In genomic region chr21:37363936-37364335, GRCh38 we compare ENCODE assay signal across 13 cellular contexts.
"Had no signal": no experiment of that assay in that cellular context is flagged by ENCODE, and none has a peak within 500 bp of the region (broad histone marks: within the 10 kb centered on the region; RNA-seq: fewer than 3 reads in every experiment).

No MANE protein-coding gene starts in this region.

- H3K4me3 ChIP-seq: cardiac muscle cell, neural progenitor cell, smooth muscle cell had no signal

- H3K27ac Mint-ChIP-seq: activated CD4-positive, alpha-beta T cell treated with anti-CD3 and anti-CD28 coated beads, Interleukin-2, amount 10 ng/mL, durations not matched to agents 7 days and 5 days; neural progenitor cell had no signal

- H3K9me3 ChIP-seq: heart right ventricle, tibial nerve had no signal

- H3K4me3 Mint-ChIP-seq: neural progenitor cell had no signal

- H3K27me3 ChIP-seq: cardiac muscle cell, heart right ventricle, neural progenitor cell, tibial nerve had no signal

- DNase-seq: activated CD4-positive, alpha-beta T cell treated with anti-CD3 and anti-CD28 coated beads, Interleukin-2, amount 10 ng/mL, durations not matched to agents 7 days and 5 days; activated CD8-positive, alpha-beta memory T cell treated with anti-CD3 and anti-CD28 coated beads for 24 hours; activated effector memory CD4-positive, alpha-beta T cell treated with anti-CD3 and anti-CD28 coated beads, Interleukin-2, amount 50 U/mL, for 16 hours; foreskin melanocyte; heart right ventricle; islet precursor cell had no signal

- ATAC-seq: heart right ventricle, left lobe of liver had no signal

- FAIRE-seq: astrocyte, endothelial cell of umbilical vein had no signal

- H3K27me3 Mint-ChIP-seq: activated CD4-positive, alpha-beta T cell treated with anti-CD3 and anti-CD28 coated beads, Interleukin-2, amount 10 ng/mL, durations not matched to agents 7 days and 5 days had no signal

- H3K36me3 ChIP-seq: heart right ventricle, neural progenitor cell, tibial nerve had no signal

- H3K27ac ChIP-seq: neural progenitor cell had no signal

- H3K9me3 Mint-ChIP-seq: activated CD4-positive, alpha-beta T cell treated with anti-CD3 and anti-CD28 coated beads, Interleukin-2, amount 10 ng/mL, durations not matched to agents 7 days and 5 days; neural progenitor cell had no signal
